ENCODE assay signal across 12 cellular contexts in genomic region chr11:65113839-65114238, GRCh38. TPM values are rescaled to one million over a fixed set of nuclear protein-coding genes. Genes with fewer than 3 reads are reported as not detected.
A peak's percentile ranks its signal among the peaks of the same experiment; 100 is the strongest.
DNase-seq lines count a peak whose midpoint lies in the region; ATAC-seq, FAIRE-seq and TF ChIP-seq lines count a peak whose summit lies in the region.
"Had no signal": no experiment of that assay in that cellular context is flagged by ENCODE, and none has a peak within 500 bp of the region (broad histone marks: within the 10 kb centered on the region; RNA-seq: fewer than 3 reads in every experiment).

No MANE protein-coding gene starts in this region.

- CTCF ChIA-PET in activated CD8-positive, alpha-beta memory T cell treated with anti-CD3 and anti-CD28 coated beads, Interleukin-2, amount 10 ng/mL, durations not matched to agents 7 days and 5 days (lab: Charles Lee): interaction anchor here (0.5 to 5.4 kb wide), 7 partner anchors 7 to 218 kb away, joined by 3 to 114 read pairs (median 29); partner anchors contain the start of genes ARL2, FAU, MRPL49 and SYVN1

- DNase-seq in activated CD8-positive, alpha-beta memory T cell treated with anti-CD3 and anti-CD28 coated beads, Interleukin-2, amount 10 ng/mL, durations not matched to agents 7 days and 5 days: no peak
- DNase-seq in activated CD8-positive, alpha-beta memory T cell treated with anti-CD3 and anti-CD28 coated beads, Interleukin-2, amount 50 U/mL, for 48 hours: no peak
- DNase-seq in WERI-Rb-1 (no peak), glutamatergic neuron (no peak), renal cortical epithelial cell (ENCODE audit: low read depth) (peak; percentile 38), RCC 7860 (ENCODE audit: low spot score) (no peak), H54 (ENCODE audit: insufficient read length, low spot score) (no peak)
- DNase-seq: activated CD4-positive, CD25-positive, alpha-beta regulatory T cell treated with anti-CD3 and anti-CD28 coated beads, Interleukin-2, amount 50 U/mL, for 72 hours; GDM1; KBM-7; stimulated activated naive B cell treated with anti-CD40 and anti-IgM and Interleukin-4, amounts not matched to agents 10 μg/mL and 1 μg/mL and 100 μg/mL, for 72 hours had no signal

- no peaks in the 10 kb centered on the region for H3K27me3 Mint-ChIP-seq in activated CD8-positive, alpha-beta memory T cell treated with anti-CD3 and anti-CD28 coated beads, Interleukin-2, amount 10 ng/mL, durations not matched to agents 7 days and 5 days
- H3K27me3 Mint-ChIP-seq in glutamatergic neuron (ENCODE audit: unreplicated experiment): peaks cover 29% of the 10 kb centered on the region
- H3K27me3 Mint-ChIP-seq: stimulated activated naive B cell treated with anti-CD40 and anti-IgM and Interleukin-4, amounts not matched to agents 10 μg/mL and 1 μg/mL and 100 μg/mL, for 72 hours had no signal

- no peaks in the 10 kb centered on the region for H3K9me3 ChIP-seq in WERI-Rb-1 (ENCODE audit: severe bottlenecking)

- H3K4me1 Mint-ChIP-seq in activated CD8-positive, alpha-beta memory T cell treated with anti-CD3 and anti-CD28 coated beads, Interleukin-2, amount 10 ng/mL, durations not matched to agents 7 days and 5 days: peaks cover 59% of the 10 kb centered on the region
- H3K4me1 Mint-ChIP-seq in glutamatergic neuron (ENCODE audit: low read depth, unreplicated experiment): peaks cover 10% of the 10 kb centered on the region

- TF ChIP-seq CTCF in WERI-Rb-1 (IDR thresholded peaks at IDR 0.05; ENCODE audit: low read depth, low read length): no peak
- no peak for TF ChIP-seq CTCF in glutamatergic neuron (IDR thresholded peaks at IDR 0.05; ENCODE audit: partially characterized antibody, unreplicated experiment)

- TF ChIP-seq POLR2A in H54 (IDR thresholded peaks at IDR 0.05; ENCODE audit: low read depth, low read length): no peak

- H3K27ac Mint-ChIP-seq in activated CD8-positive, alpha-beta memory T cell treated with anti-CD3 and anti-CD28 coated beads, Interleukin-2, amount 10 ng/mL, durations not matched to agents 7 days and 5 days: peak overlapping the region; percentile 85
- peak overlapping the region; percentile 92 for H3K27ac Mint-ChIP-seq in glutamatergic neuron (ENCODE audit: unreplicated experiment)

- peaks cover 8% of the 10 kb centered on the region for H3K36me3 Mint-ChIP-seq in activated CD8-positive, alpha-beta memory T cell treated with anti-CD3 and anti-CD28 coated beads, Interleukin-2, amount 10 ng/mL, durations not matched to agents 7 days and 5 days
- H3K36me3 Mint-ChIP-seq in glutamatergic neuron (ENCODE audit: unreplicated experiment): no peaks in the 10 kb centered on the region

- no peak for ATAC-seq in activated CD8-positive, alpha-beta memory T cell treated with anti-CD3 and anti-CD28 coated beads, Interleukin-2, amount 10 ng/mL, durations not matched to agents 7 days and 5 days
- ATAC-seq in HG03432 (IDR thresholded peaks at IDR 0.05; ENCODE audit: unreplicated experiment): no peak
- ATAC-seq: stimulated activated naive B cell treated with anti-CD40 and anti-IgM and Interleukin-4, amounts not matched to agents 10 μg/mL and 1 μg/mL and 100 μg/mL, for 72 hours had no signal

- H3K36me3 ChIP-seq in WERI-Rb-1: peaks cover 29% of the 10 kb centered on the region

- no peak overlapping the region for H3K27ac ChIP-seq in WERI-Rb-1

- H3K4me3 Mint-ChIP-seq in activated CD8-positive, alpha-beta memory T cell treated with anti-CD3 and anti-CD28 coated beads, Interleukin-2, amount 10 ng/mL, durations not matched to agents 7 days and 5 days: peak overlapping the region; percentile 80
- peak overlapping the region; percentile 94 for H3K4me3 Mint-ChIP-seq in glutamatergic neuron (ENCODE audit: unreplicated experiment)

- H3K27me3 ChIP-seq in WERI-Rb-1 (ENCODE audit: insufficient read depth, low read depth, severe bottlenecking): no peaks in the 10 kb centered on the region

- H3K9me3 Mint-ChIP-seq in activated CD8-positive, alpha-beta memory T cell treated with anti-CD3 and anti-CD28 coated beads, Interleukin-2, amount 10 ng/mL, durations not matched to agents 7 days and 5 days (ENCODE audit: low read depth): no peaks in the 10 kb centered on the region
- H3K9me3 Mint-ChIP-seq in glutamatergic neuron (ENCODE audit: unreplicated experiment): peaks cover 23% of the 10 kb centered on the region
- H3K9me3 Mint-ChIP-seq: stimulated activated naive B cell treated with anti-CD40 and anti-IgM and Interleukin-4, amounts not matched to agents 10 μg/mL and 1 μg/mL and 100 μg/mL, for 72 hours had no signal

- no peak for FAIRE-seq in RCC 7860 (lab: Jason Lieb, UNC)
- no peak for FAIRE-seq in H54 (lab: Jason Lieb, UNC)

- H3K4me3 ChIP-seq in WERI-Rb-1 (ENCODE audit: low read depth, low read length): peak overlapping the region; percentile 65

RNA-seq across cellular contexts. Expression of gene TM7SF2, which starts 2.2 kb away (rescaled TPM):
- 10 to 100 TPM; 21.0 to 26.2 TPM for total RNA-seq in activated CD8-positive, alpha-beta memory T cell treated with anti-CD3 and anti-CD28 coated beads, Interleukin-2, amount 10 ng/mL, durations not matched to agents 7 days and 5 days
- 241 TPM for total RNA-seq in glutamatergic neuron (ENCODE audit: unreplicated experiment)
- 38.0 and 41.0 TPM in 2 replicates for total RNA-seq in renal cortical epithelial cell

RNA-seq across cellular contexts. Expression of gene ZNHIT2, which starts 3.7 kb away (rescaled TPM):
- 10 to 100 TPM; 10.5 to 13.5 TPM for total RNA-seq in activated CD8-positive, alpha-beta memory T cell treated with anti-CD3 and anti-CD28 coated beads, Interleukin-2, amount 10 ng/mL, durations not matched to agents 7 days and 5 days
- total RNA-seq in glutamatergic neuron (ENCODE audit: unreplicated experiment): 4.1 TPM
- 8.3 and 14.2 TPM in 2 replicates for total RNA-seq in renal cortical epithelial cell

RNA-seq across cellular contexts. Expression of gene FAU, which starts 8.1 kb away (rescaled TPM):
- 100 to 1,000 TPM; 899 to 972 TPM for total RNA-seq in activated CD8-positive, alpha-beta memory T cell treated with anti-CD3 and anti-CD28 coated beads, Interleukin-2, amount 10 ng/mL, durations not matched to agents 7 days and 5 days
- total RNA-seq in glutamatergic neuron (ENCODE audit: unreplicated experiment) (560 TPM), renal cortical epithelial cell (166 and 286 TPM in 2 replicates)

RNA-seq across cellular contexts. Expression of gene MRPL49, which starts 8.3 kb away (rescaled TPM):
- total RNA-seq in activated CD8-positive, alpha-beta memory T cell treated with anti-CD3 and anti-CD28 coated beads, Interleukin-2, amount 10 ng/mL, durations not matched to agents 7 days and 5 days: 10 to 100 TPM; 42.0 to 61.7 TPM
- total RNA-seq in glutamatergic neuron (ENCODE audit: unreplicated experiment) (32.9 TPM), renal cortical epithelial cell (55.3 and 97.8 TPM in 2 replicates)

RNA-seq across cellular contexts. Expression of gene VPS51, which starts 17.8 kb away (rescaled TPM):
- total RNA-seq in activated CD8-positive, alpha-beta memory T cell treated with anti-CD3 and anti-CD28 coated beads, Interleukin-2, amount 10 ng/mL, durations not matched to agents 7 days and 5 days: 100 to 1,000 TPM; 104 to 116 TPM
- 105 TPM for total RNA-seq in glutamatergic neuron (ENCODE audit: unreplicated experiment)
- total RNA-seq in renal cortical epithelial cell: 176 and 180 TPM in 2 replicates
